Comparison of ENCODE assay signal across 1 cellular context in the genomic region with DNA sequence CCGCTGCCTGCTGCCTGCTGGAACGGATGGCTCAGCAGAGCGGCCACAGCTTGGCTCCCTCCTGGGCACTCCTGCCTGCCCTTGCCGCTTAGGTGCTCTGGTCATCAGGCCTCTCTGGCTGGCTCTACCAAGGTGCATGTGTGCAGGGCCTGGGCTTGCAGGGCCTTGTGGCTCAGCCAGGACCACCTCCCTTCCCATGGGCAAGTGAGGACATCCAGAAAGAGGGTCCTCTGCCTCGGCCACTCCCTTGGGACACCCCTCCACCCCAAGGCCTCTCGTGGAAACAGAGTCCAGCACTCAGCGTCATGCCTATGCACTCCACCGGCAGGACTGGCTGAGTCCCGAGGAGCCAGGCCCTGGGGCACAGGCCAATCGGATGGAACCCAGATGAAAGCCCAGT. TPM values are rescaled to one million over a fixed set of nuclear protein-coding genes. Genes with fewer than 3 reads are reported as not detected.
"Had no signal": no experiment of that assay in that cellular context is flagged by ENCODE, and none has a peak within 500 bp of the region (broad histone marks: within the 10 kb centered on the region; RNA-seq: fewer than 3 reads in every experiment).

No MANE protein-coding gene starts in this region.

RNA-seq across cellular contexts. Expression of a gene that starts 6.3 kb away (rescaled TPM):
- total RNA-seq: GM23248 had no signal
